Comparison of ENCODE assay signal across 9 cellular contexts in genomic region chr10:22251751-22252285, GRCh38. TPM values are rescaled to one million over a fixed set of nuclear protein-coding genes. Genes with fewer than 3 reads are reported as not detected.
DNase-seq lines count a peak whose midpoint lies in the region; ATAC-seq and TF ChIP-seq lines count a peak whose summit lies in the region.
"Had no signal": no experiment of that assay in that cellular context is flagged by ENCODE, and none has a peak within 500 bp of the region (broad histone marks: within the 10 kb centered on the region; RNA-seq: fewer than 3 reads in every experiment).

No MANE protein-coding gene starts in this region.

- DNase-seq in EL: peak; percentile 45
- DNase-seq in LNCaP clone FGC (ENCODE audit: low read depth): no peak
- DNase-seq in activated CD4-positive, CD25-positive, alpha-beta regulatory T cell (lab: John Stamatoyannopoulos, UW): peak; percentile 40 to 48 (median 45)
- DNase-seq in choroid plexus epithelial cell (ENCODE audit: low read depth): peak; percentile 54
- peak; percentile 44 to 65 for DNase-seq in left colon
- peak; percentile 66 for DNase-seq in stimulated activated CD4-positive, alpha-beta T cell treated with anti-CD3 and anti-CD28 coated beads, Interleukin-1b, Interleukin-23, amount 100 ng/mL, for 48 hours
- no peak for DNase-seq in NCI-H187 treated with DMSO at 0.1 percent for 48 hours (lab: John Stamatoyannopoulos, UW)

- TF ChIP-seq CTCF in LNCaP clone FGC (IDR thresholded peaks at IDR 0.05; ENCODE audit: control insufficient read depth, extremely low read depth, insufficient read depth) (no peak), choroid plexus epithelial cell (conservative IDR thresholded peaks at IDR 0.05; ENCODE audit: low read depth, low read length) (no peak)

- intact Hi-C loops in left colon (cut with DNase I, micrococcal nuclease): no loop called here

- peak overlapping the region; percentile 49 for H3K4me3 ChIP-seq in LNCaP clone FGC (ENCODE audit: low read depth, low read length)
- peak overlapping the region; percentile 68 for H3K4me3 ChIP-seq in choroid plexus epithelial cell (ENCODE audit: low read depth, low read length)

- ATAC-seq in GM21825 (IDR thresholded peaks at IDR 0.05; ENCODE audit: unreplicated experiment) (peak; percentile 44), left colon (peak; percentile 62)

RNA-seq across cellular contexts. Expression of gene EBLN1, which starts 34.0 kb away (rescaled TPM):
- not detected for total RNA-seq in left colon
- total RNA-seq: glomerular endothelial cell had no signal

Comparison
In these comparisons a context has a peak if more than half of its experiments do, and no peak if none do; other contexts are left out.
1. DNase-seq: peak in EL (single experiment), activated CD4-positive, CD25-positive, alpha-beta regulatory T cell (4 of 4), choroid plexus epithelial cell (single experiment), left colon (2 of 2) and stimulated activated CD4-positive, alpha-beta T cell treated with anti-CD3 and anti-CD28 coated beads, Interleukin-1b, Interleukin-23, amount 100 ng/mL, for 48 hours (single experiment); none in LNCaP clone FGC (single experiment) and NCI-H187 treated with DMSO at 0.1 percent for 48 hours (single experiment).